In genomic region chr16:58448890-58449289, GRCh38 we compare ENCODE assay signal across 1 cellular context.
TF ChIP-seq lines count a peak whose summit lies in the region.

No MANE protein-coding gene starts in this region.

TF ChIP-seq in HepG2, 621 proteins besides CTCF, POLR2A, EP300 and RAD21 (continued from another document):
- TF ChIP-seq ZNF331 (CRISPR knock-in tag; IDR thresholded peaks at IDR 0.05) (no peak), RARG (CRISPR knock-in tag; IDR thresholded peaks at IDR 0.05; ENCODE audit: low read depth) (no peak), FLYWCH1 (CRISPR knock-in tag; IDR thresholded peaks at IDR 0.05) (no peak)
